Comparison of ENCODE assay signal across 9 cellular contexts in the genomic region with DNA sequence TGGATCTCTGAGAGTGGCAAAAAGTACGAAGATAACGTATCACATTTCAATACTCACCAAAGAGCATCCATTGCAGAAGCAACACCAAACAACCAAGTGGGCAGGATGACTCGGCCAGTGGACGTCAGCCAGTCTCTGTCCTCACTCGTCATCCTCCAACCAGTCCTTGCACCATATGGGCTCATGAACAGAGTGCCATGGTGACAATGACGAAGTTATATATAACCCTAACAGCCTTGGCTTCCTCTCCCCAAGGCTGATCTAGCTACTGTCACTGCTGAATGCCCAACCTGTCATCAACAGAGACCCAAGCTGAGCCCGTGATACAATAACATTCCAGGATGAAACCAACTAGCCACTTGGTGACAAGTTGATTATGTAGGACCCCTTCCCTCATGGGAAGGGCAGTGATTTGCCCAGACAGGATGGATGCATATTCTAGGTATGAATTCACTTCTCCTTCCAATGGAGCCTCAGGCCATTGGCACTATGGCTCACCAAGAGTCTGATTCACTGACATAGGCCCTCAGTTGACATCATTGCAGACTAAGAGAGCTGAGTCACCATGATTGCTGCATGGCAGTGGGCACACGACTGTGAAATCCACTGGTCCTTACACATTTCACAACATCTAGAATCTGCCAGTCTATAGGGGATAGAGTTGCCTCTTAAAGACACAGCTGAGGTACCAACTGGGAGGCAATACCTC. TPM values are rescaled to one million over a fixed set of nuclear protein-coding genes. Genes with fewer than 3 reads are reported as not detected.
DNase-seq lines count a peak whose midpoint lies in the region; ATAC-seq and TF ChIP-seq lines count a peak whose summit lies in the region.
"Had no signal": no experiment of that assay in that cellular context is flagged by ENCODE, and none has a peak within 500 bp of the region (broad histone marks: within the 10 kb centered on the region; RNA-seq: fewer than 3 reads in every experiment).

No MANE protein-coding gene starts in this region.

- H3K9me3 Mint-ChIP-seq in T-helper 2 cell treated with Interferon-gamma antibody and Interleukin-4, amounts not matched to agents 5 μg/mL and 100 μg/mL, for 36 hours: peaks cover 19% of the 10 kb centered on the region

- H3K36me3 ChIP-seq in ACC112 (ENCODE audit: insufficient read depth, low read length): no peaks in the 10 kb centered on the region
- H3K36me3 ChIP-seq in GM23248 (ENCODE audit: low read depth): peaks cover 5% of the 10 kb centered on the region; the same call in 1 of the 2 replicates
- no peaks in the 10 kb centered on the region for H3K36me3 ChIP-seq in hepatocyte (replicated peaks; ENCODE audit: insufficient read depth, low read depth)
- H3K36me3 ChIP-seq: tibial artery had no signal

- H2AFZ ChIP-seq in ACC112 (ENCODE audit: low read length, unreplicated experiment) (no peak overlapping the region), GM23248 (no peak overlapping the region), hepatocyte (no peak overlapping the region)

- no peaks in the 10 kb centered on the region for H3K27me3 Mint-ChIP-seq in T-helper 2 cell treated with Interferon-gamma antibody and Interleukin-4, amounts not matched to agents 5 μg/mL and 100 μg/mL, for 36 hours (ENCODE audit: low read depth)

- peaks cover 76% of the 10 kb centered on the region for H3F3A ChIP-seq in GM23248 (ENCODE audit: insufficient read depth)

- H3K9me3 ChIP-seq in GM23248 (ENCODE audit: low read depth): no peaks in the 10 kb centered on the region
- H3K9me3 ChIP-seq in hepatocyte (ENCODE audit: low read depth): no peaks in the 10 kb centered on the region
- H3K9me3 ChIP-seq: tibial artery had no signal

- H3K4me1 ChIP-seq in ACC112 (ENCODE audit: control insufficient read depth, insufficient read depth, low read length, unreplicated experiment): peaks cover 54% of the 10 kb centered on the region
- H3K4me1 ChIP-seq in GM23248 (ENCODE audit: insufficient read depth): peaks cover 66% of the 10 kb centered on the region
- H3K4me1 ChIP-seq in hepatocyte (ENCODE audit: insufficient read depth): no peaks in the 10 kb centered on the region

- H3K4me2 ChIP-seq in GM23248 (ENCODE audit: unreplicated experiment) (peak overlapping the region; percentile 40), hepatocyte (no peak overlapping the region)

- no peak overlapping the region for H3K4me3 Mint-ChIP-seq in T-helper 2 cell treated with Interferon-gamma antibody and Interleukin-4, amounts not matched to agents 5 μg/mL and 100 μg/mL, for 36 hours

- in situ Hi-C loops in GM23248 (cut with MboI): no loop called here

- H3K79me2 ChIP-seq in ACC112 (ENCODE audit: control insufficient read depth, insufficient read depth, low read length, unreplicated experiment) (no peaks in the 10 kb centered on the region), GM23248 (ENCODE audit: insufficient read depth) (no peaks in the 10 kb centered on the region), hepatocyte (no peaks in the 10 kb centered on the region)

- peaks cover 84% of the 10 kb centered on the region for H3K4me1 Mint-ChIP-seq in T-helper 2 cell treated with Interferon-gamma antibody and Interleukin-4, amounts not matched to agents 5 μg/mL and 100 μg/mL, for 36 hours (ENCODE audit: low read depth)

- no peak for ATAC-seq in GM21619 (IDR thresholded peaks at IDR 0.05; ENCODE audit: unreplicated experiment)
- ATAC-seq in GM18867 (IDR thresholded peaks at IDR 0.05; ENCODE audit: unreplicated experiment): no peak

- H3K27me3 ChIP-seq in ACC112 (ENCODE audit: insufficient read depth, low read length) (no peaks in the 10 kb centered on the region), GM23248 (replicated peaks; ENCODE audit: insufficient read depth) (no peaks in the 10 kb centered on the region), hepatocyte (no peaks in the 10 kb centered on the region)
- H3K27me3 ChIP-seq: tibial artery had no signal

- no peak for TF ChIP-seq CTCF in hepatocyte (IDR thresholded peaks at IDR 0.05; ENCODE audit: poor library complexity)

- peaks cover 17% of the 10 kb centered on the region for H3K36me3 Mint-ChIP-seq in T-helper 2 cell treated with Interferon-gamma antibody and Interleukin-4, amounts not matched to agents 5 μg/mL and 100 μg/mL, for 36 hours (ENCODE audit: low read depth)

- 18 to 20% methylated on average over 8 of the region's 8 CpGs for WGBS in GM23248 (ENCODE audit: low coverage in 1 of 2, low lambda C conversion rate in 2 of 2, missing lambda C conversion rate in 2 of 2), 2 experiments
- WGBS in hepatocyte (ENCODE audit: low lambda C conversion rate, missing lambda C conversion rate): 91% methylated on average over 8 of the region's 8 CpGs

- H3K4me3 ChIP-seq in ACC112 (ENCODE audit: low read depth, low read length) (no peak overlapping the region), GM23248 (no peak overlapping the region), hepatocyte (no peak overlapping the region)
- H3K4me3 ChIP-seq: tibial artery had no signal

- peak overlapping the region; percentile 98 for H3K27ac Mint-ChIP-seq in T-helper 2 cell treated with Interferon-gamma antibody and Interleukin-4, amounts not matched to agents 5 μg/mL and 100 μg/mL, for 36 hours

- H3K9me2 ChIP-seq in GM23248 (ENCODE audit: insufficient read depth) (no peaks in the 10 kb centered on the region), hepatocyte (replicated peaks; ENCODE audit: insufficient read depth) (no peaks in the 10 kb centered on the region)

- DNase-seq in GM23248 (peak; percentile 100), fibroblast of the conjunctiva (ENCODE audit: low read depth) (peak; percentile 57), hepatocyte (ENCODE audit: low spot score) (no peak), DMS153 treated with DMSO at 0.1 percent for 48 hours (lab: John Stamatoyannopoulos, UW; ENCODE audit: unreplicated experiment) (no peak)
- peak; percentile 46 for DNase-seq in T-helper 2 cell treated with Interferon-gamma antibody and Interleukin-4, amounts not matched to agents 5 μg/mL and 100 μg/mL, for 36 hours (ENCODE audit: low spot score)
- DNase-seq: tibial artery had no signal

- H3K27ac ChIP-seq in ACC112 (ENCODE audit: low read depth, low read length) (peak overlapping the region; percentile 93), GM23248 (peak overlapping the region; percentile 93), hepatocyte (no peak overlapping the region)
- H3K27ac ChIP-seq: tibial artery had no signal

- peak overlapping the region; percentile 60 for H3K9ac ChIP-seq in GM23248

- H4K20me1 ChIP-seq in GM23248 (ENCODE audit: insufficient read depth): no peaks in the 10 kb centered on the region
- H4K20me1 ChIP-seq in hepatocyte (ENCODE audit: insufficient read depth, poor library complexity, severe bottlenecking): no peaks in the 10 kb centered on the region

RNA-seq across cellular contexts. Expression of gene PPIF, which starts 26.3 kb away (rescaled TPM):
- total RNA-seq in GM23248 (2014; rRNA removed; shearing (Covaris generic)): 18.7 and 24.6 TPM in 2 replicates
- polyA plus RNA-seq in GM23248 (2016; fragmentation: Nextera tagmentation; extraction: Ambion mirVana) (45.5 and 50.8 TPM in 2 replicates), hepatocyte (69.7 and 70.3 TPM in 2 replicates)
- total RNA-seq in hepatocyte: 64.3 and 79.4 TPM in 2 replicates

Comparison
In these comparisons a context has a peak if more than half of its experiments do, and no peak if none do; other contexts are left out.
1. DNase-seq: peak in GM23248 (single experiment), T-helper 2 cell treated with Interferon-gamma antibody and Interleukin-4, amounts not matched to agents 5 μg/mL and 100 μg/mL, for 36 hours (single experiment) and fibroblast of the conjunctiva (single experiment); none in hepatocyte (single experiment) and DMS153 treated with DMSO at 0.1 percent for 48 hours (single experiment).